32 cellular contexts compared by ENCODE assay signal in the genomic region with DNA sequence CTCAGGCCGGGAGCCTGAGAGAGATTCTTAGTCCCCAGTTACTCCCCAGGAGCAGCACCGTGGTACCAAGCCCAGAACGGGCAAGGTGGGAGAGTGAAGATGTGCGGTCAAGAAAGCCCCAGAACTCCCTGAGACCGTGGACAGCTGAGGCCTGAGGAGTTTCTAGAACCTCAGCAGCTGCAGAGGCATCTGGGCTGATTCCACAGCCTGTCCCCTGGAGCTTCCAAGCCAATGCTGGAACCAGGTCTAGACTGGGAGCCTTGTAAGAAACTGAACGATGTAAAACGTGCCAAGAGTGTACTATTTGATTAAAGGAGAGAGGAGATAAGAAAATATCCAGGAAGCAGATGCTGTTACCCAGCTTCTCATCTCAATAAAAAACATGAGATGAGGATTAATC.
"Had no signal": no experiment of that assay in that cellular context is flagged by ENCODE, and none has a peak within 500 bp of the region (broad histone marks: within the 10 kb centered on the region; RNA-seq: fewer than 3 reads in every experiment).

No MANE protein-coding gene starts in this region.

- H3K27me3 ChIP-seq: ascending aorta, cardiac muscle cell had no signal

- H3K36me3 Mint-ChIP-seq: activated CD4-positive, alpha-beta memory T cell treated with anti-CD3 and anti-CD28 coated beads for 36 hours; activated naive CD4-positive, alpha-beta T cell treated with anti-CD3 and anti-CD28 coated beads, Interleukin-2, amount 10 ng/mL, durations not matched to agents 7 days and 5 days; activated naive CD8-positive, alpha-beta T cell had no signal

- H3K27ac ChIP-seq: ascending aorta, cardiac muscle cell, KMS-11, VCaP had no signal

- H3K9me3 Mint-ChIP-seq: activated B cell treated with CpG ODN at 0.5 μM for 24 hours; activated CD4-positive, alpha-beta memory T cell treated with anti-CD3 and anti-CD28 coated beads for 36 hours; activated naive CD4-positive, alpha-beta T cell treated with anti-CD3 and anti-CD28 coated beads, Interleukin-2, amount 10 ng/mL, durations not matched to agents 7 days and 5 days; activated T-cell treated with anti-CD3 and anti-CD28 coated beads, Interleukin-2, amount 50 U/mL, for 4 hours; activated T-helper 1 cell treated with anti-CD3 and anti-CD28 coated beads, Interleukin-12 subunit alpha, Interleukin-12 subunit beta, Interleukin-2, Interleukin-4 antibody, amounts not matched to agents 30 ng/mL and 10 ng/mL and 1 ng/mL, durations not matched to agents 14 hours and 24 hours and 36 hours had no signal

- H3K27ac Mint-ChIP-seq: activated B cell treated with CpG ODN at 0.5 μM for 24 hours; activated CD4-positive, alpha-beta memory T cell treated with anti-CD3 and anti-CD28 coated beads for 36 hours; activated naive CD4-positive, alpha-beta T cell treated with anti-CD3 and anti-CD28 coated beads, Interleukin-2, amount 10 ng/mL, durations not matched to agents 7 days and 5 days; activated naive CD8-positive, alpha-beta T cell; activated T-helper 1 cell treated with anti-CD3 and anti-CD28 coated beads, Interleukin-12 subunit alpha, Interleukin-12 subunit beta, Interleukin-2, Interleukin-4 antibody, amounts not matched to agents 30 ng/mL and 10 ng/mL and 1 ng/mL, durations not matched to agents 14 hours and 24 hours and 36 hours had no signal

- ATAC-seq: activated T-cell treated with anti-CD3 and anti-CD28 coated beads, Interleukin-2, amount 50 U/mL, for 4 hours had no signal

- H3K27me3 Mint-ChIP-seq: activated CD4-positive, alpha-beta memory T cell treated with anti-CD3 and anti-CD28 coated beads for 36 hours had no signal

- DNase-seq: activated B cell treated with CpG ODN at 0.5 μM for 24 hours; activated CD4-positive, alpha-beta memory T cell treated with anti-CD3 and anti-CD28 coated beads for 36 hours; activated CD4-positive, alpha-beta T cell treated with anti-CD3 and anti-CD28 coated beads for 4 hours; activated CD4-positive, alpha-beta T cell treated with anti-CD3 and anti-CD28 coated beads, Interleukin-2, amount 50 U/mL, for 1 hour; activated CD4-positive, CD25-positive, alpha-beta regulatory T cell treated with anti-CD3 and anti-CD28 coated beads, Interleukin-2, amount 50 U/mL, for 72 hours; activated CD8-positive, alpha-beta memory T cell treated with anti-CD3 and anti-CD28 coated beads, Interleukin-2, amount 50 U/mL, for 4 hours; activated naive CD4-positive, alpha-beta T cell treated with anti-CD3 and anti-CD28 coated beads, Interleukin-2, amount 10 ng/mL, durations not matched to agents 7 days and 5 days; activated T-cell treated with anti-CD3 and anti-CD28 coated beads for 4 hours; activated T-cell treated with anti-CD3 and anti-CD28 coated beads, Interleukin-2, amount 50 U/mL, for 4 hours; amygdala; MM.1S; NCI-H1092 treated with DMSO at 0.1 percent for 48 hours; NCI-H1417; NCI-H146; NCI-H187; NCI-H2029 treated with DMSO at 0.1 percent for 48 hours; NCI-H2107; NCI-H2171; NCI-H510A; NCI-H526; NCI-H748 treated with DMSO at 0.1 percent for 48 hours; OCI-M1; SW 1271; T-helper 1 cell; T-helper 2 cell; T-helper 9 cell had no signal

- H3K4me3 Mint-ChIP-seq: activated B cell treated with CpG ODN at 0.5 μM for 24 hours; activated CD4-positive, alpha-beta memory T cell treated with anti-CD3 and anti-CD28 coated beads for 36 hours; activated naive CD4-positive, alpha-beta T cell treated with anti-CD3 and anti-CD28 coated beads, Interleukin-2, amount 10 ng/mL, durations not matched to agents 7 days and 5 days; activated naive CD8-positive, alpha-beta T cell; activated T-cell treated with anti-CD3 and anti-CD28 coated beads, Interleukin-2, amount 50 U/mL, for 4 hours; activated T-helper 1 cell treated with anti-CD3 and anti-CD28 coated beads, Interleukin-12 subunit alpha, Interleukin-12 subunit beta, Interleukin-2, Interleukin-4 antibody, amounts not matched to agents 30 ng/mL and 10 ng/mL and 1 ng/mL, durations not matched to agents 14 hours and 24 hours and 36 hours had no signal

- H3K4me2 ChIP-seq: KMS-11 had no signal

- H3K9ac ChIP-seq: KMS-11 had no signal

- H3K36me3 ChIP-seq: ascending aorta, cardiac muscle cell had no signal

- H3K9me3 ChIP-seq: ascending aorta had no signal

- H3K4me3 ChIP-seq: ascending aorta, cardiac muscle cell had no signal
